13 cellular contexts compared by ENCODE assay signal in the genomic region with DNA sequence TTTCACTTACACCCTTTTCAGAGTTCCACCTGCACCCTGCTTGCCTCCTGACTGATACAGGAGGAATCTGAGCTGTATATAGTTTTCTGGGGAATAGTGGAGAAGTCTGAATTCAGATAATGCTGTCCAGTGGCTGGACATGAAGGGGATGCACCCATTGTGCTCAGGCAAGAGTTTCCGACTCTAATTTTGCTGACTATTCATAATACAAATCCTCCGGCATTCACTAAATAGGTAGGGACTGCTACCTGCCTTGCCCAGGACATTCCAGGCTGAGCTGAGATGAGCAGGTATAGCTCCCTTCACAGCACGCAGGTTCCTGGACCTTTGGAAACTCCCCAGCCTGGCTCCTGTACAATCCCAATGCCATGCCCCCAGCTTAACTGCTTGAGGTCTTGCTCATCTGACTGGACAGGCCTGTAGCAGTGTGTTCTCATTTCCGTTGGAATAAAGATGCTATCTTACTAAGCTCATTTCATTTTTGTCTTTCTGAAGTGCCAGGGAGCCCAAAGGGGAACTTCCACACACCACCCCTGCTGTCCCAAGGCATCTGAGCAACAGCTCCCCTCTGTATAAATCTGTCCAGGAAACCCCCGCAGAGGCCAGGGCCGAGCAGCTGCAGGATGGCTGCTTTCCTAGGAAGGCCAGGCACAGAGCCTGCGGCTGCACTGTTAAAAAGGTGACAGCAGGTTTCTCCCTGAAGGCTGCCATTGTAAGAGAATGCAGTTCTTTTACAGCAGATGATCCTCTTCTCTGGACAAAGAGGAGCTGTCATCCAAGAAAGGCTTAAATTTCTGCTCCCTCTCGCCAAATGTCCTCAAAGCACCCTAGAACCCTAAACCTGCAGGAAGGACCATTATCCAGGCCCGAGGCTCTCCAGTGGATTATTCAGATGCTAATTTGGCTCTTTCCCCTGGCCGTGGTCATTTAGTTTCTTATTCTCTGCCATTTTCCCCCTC. TPM values are rescaled to one million over a fixed set of nuclear protein-coding genes. Genes with fewer than 3 reads are reported as not detected.
DNase-seq lines count a peak whose midpoint lies in the region; ATAC-seq, FAIRE-seq and TF ChIP-seq lines count a peak whose summit lies in the region.
"Had no signal": no experiment of that assay in that cellular context is flagged by ENCODE, and none has a peak within 500 bp of the region (broad histone marks: within the 10 kb centered on the region; RNA-seq: fewer than 3 reads in every experiment).

No MANE protein-coding gene starts in this region.

- no peak for TF ChIP-seq POLR2A in GM12891 (IDR thresholded peaks at IDR 0.05; ENCODE audit: low read depth, low read length)

- no peak overlapping the region for H3K4me3 ChIP-seq in HAP-1
- H3K4me3 ChIP-seq in effector memory CD4-positive, alpha-beta T cell (ENCODE audit: insufficient read depth, low read depth, low read length, poor library complexity, severe bottlenecking), result no peak overlapping the region
- H3K4me3 ChIP-seq: suprapubic skin had no signal

- peak; percentile 72 for ATAC-seq in GM18520 (IDR thresholded peaks at IDR 0.05; ENCODE audit: unreplicated experiment)

- no peak for TF ChIP-seq CTCF in chondrocyte (IDR thresholded peaks at IDR 0.05)

- H3K27me3 Mint-ChIP-seq in chondrocyte (ENCODE audit: low read depth), result no peaks in the 10 kb centered on the region

- FAIRE-seq in GM12891 (lab: Jason Lieb, UNC), result no peak

- in situ Hi-C loops in HAP-1 (cut with MboI; ENCODE audit: low sequenced_read_pairs), result no loop called here

- H3K27ac ChIP-seq in effector memory CD4-positive, alpha-beta T cell (ENCODE audit: insufficient read depth, low read length, poor library complexity, severe bottlenecking), result no peak overlapping the region
- H3K27ac ChIP-seq: HL-60, suprapubic skin had no signal

- H3K36me3 Mint-ChIP-seq in chondrocyte (ENCODE audit: low read depth), result no peaks in the 10 kb centered on the region
- H3K36me3 Mint-ChIP-seq: activated CD4-positive, alpha-beta memory T cell treated with anti-CD3 and anti-CD28 coated beads for 36 hours had no signal

- no peaks in the 10 kb centered on the region for H3K36me3 ChIP-seq in HAP-1 (replicated peaks)
- H3K36me3 ChIP-seq in effector memory CD4-positive, alpha-beta T cell (ENCODE audit: control insufficient read depth, insufficient read depth, low read length), result no peaks in the 10 kb centered on the region
- H3K36me3 ChIP-seq: suprapubic skin had no signal

- no peaks in the 10 kb centered on the region for H3K9me3 ChIP-seq in HAP-1
- H3K9me3 ChIP-seq in effector memory CD4-positive, alpha-beta T cell (ENCODE audit: control insufficient read depth, low read length), result no peaks in the 10 kb centered on the region
- H3K9me3 ChIP-seq: suprapubic skin had no signal

- H3K9me3 Mint-ChIP-seq in chondrocyte (ENCODE audit: low read depth), result peaks cover 6% of the 10 kb centered on the region
- H3K9me3 Mint-ChIP-seq: activated CD4-positive, alpha-beta memory T cell treated with anti-CD3 and anti-CD28 coated beads for 36 hours had no signal

- peaks cover 10% of the 10 kb centered on the region for H3K4me1 Mint-ChIP-seq in chondrocyte (ENCODE audit: low read depth)

- peaks cover 18% of the 10 kb centered on the region for H3K4me1 ChIP-seq in HAP-1
- H3K4me1 ChIP-seq in effector memory CD4-positive, alpha-beta T cell (ENCODE audit: control insufficient read depth, insufficient read depth, low read length, poor library complexity, severe bottlenecking), result no peaks in the 10 kb centered on the region

- H3K27ac Mint-ChIP-seq in chondrocyte (ENCODE audit: unreplicated experiment), result no peak overlapping the region
- H3K27ac Mint-ChIP-seq: activated CD4-positive, alpha-beta memory T cell treated with anti-CD3 and anti-CD28 coated beads for 36 hours had no signal

- no peak overlapping the region for H3K4me3 Mint-ChIP-seq in chondrocyte (ENCODE audit: unreplicated experiment)
- H3K4me3 Mint-ChIP-seq: activated CD4-positive, alpha-beta memory T cell treated with anti-CD3 and anti-CD28 coated beads for 36 hours had no signal

- DNase-seq in HAP-1 (ENCODE audit: low spot score in 2 of 2) (peak; percentile 79 to 89), M059J (ENCODE audit: low read depth) (peak; percentile 46), islet precursor cell (peak; percentile 74), GM12891 (ENCODE audit: insufficient read length, low spot score) (no peak), chondrocyte (ENCODE audit: low spot score) (no peak), GM19240 (ENCODE audit: insufficient read length, low spot score) (no peak)
- no peak for DNase-seq in effector memory CD4-positive, alpha-beta T cell
- DNase-seq: activated CD4-positive, alpha-beta memory T cell treated with anti-CD3 and anti-CD28 coated beads for 36 hours; central memory CD4-positive, alpha-beta T cell; NCI-H510A treated with DMSO at 0.1 percent for 48 hours had no signal

- no peaks in the 10 kb centered on the region for H3K27me3 ChIP-seq in HAP-1 (ENCODE audit: low read depth)
- H3K27me3 ChIP-seq in effector memory CD4-positive, alpha-beta T cell (replicated peaks; ENCODE audit: control insufficient read depth, insufficient read depth, low read length, poor library complexity, severe bottlenecking), result no peaks in the 10 kb centered on the region
- H3K27me3 ChIP-seq: suprapubic skin had no signal

TF ChIP-seq in GM12891, 5 proteins besides CTCF, POLR2A, EP300 and RAD21:
- TF ChIP-seq POU2F2 (IDR thresholded peaks at IDR 0.05; ENCODE audit: low read depth, low read length), result no peak; the same call in 1 of the 2 replicates
- TF ChIP-seq SPI1 (IDR thresholded peaks at IDR 0.05; ENCODE audit: low read depth, low read length), result no peak
- TF ChIP-seq PAX5 (IDR thresholded peaks at IDR 0.05; ENCODE audit: insufficient read depth, low read length, severe bottlenecking), result no peak
- no peak for TF ChIP-seq POLR2AphosphoS5 (IDR thresholded peaks at IDR 0.05; ENCODE audit: low read depth, low read length)
- no peak for TF ChIP-seq TAF1 (IDR thresholded peaks at IDR 0.05; ENCODE audit: low read depth, low read length)

RNA-seq across cellular contexts. Expression of a gene that starts 21.7 kb away (rescaled TPM):
- total RNA-seq in M059J (2014; rRNA removed; shearing (Covaris generic)), result 0.44 and 0.79 TPM in 2 replicates
- 8.0 TPM for polyA plus RNA-seq in GM12891 (2012; ENCODE audit: low read depth, missing spikeins)
- 2.3 to 2.8 TPM (median 2.8 TPM) in 3 replicates for total RNA-seq in chondrocyte

Comparison
In these comparisons a context has a peak if more than half of its experiments do, and no peak if none do; other contexts are left out.
1. DNase-seq: peak in HAP-1 (2 of 2), M059J (single experiment) and islet precursor cell (single experiment); none in effector memory CD4-positive, alpha-beta T cell (0 of 3), GM12891 (single experiment), chondrocyte (single experiment) and GM19240 (single experiment).